In the genomic region with DNA sequence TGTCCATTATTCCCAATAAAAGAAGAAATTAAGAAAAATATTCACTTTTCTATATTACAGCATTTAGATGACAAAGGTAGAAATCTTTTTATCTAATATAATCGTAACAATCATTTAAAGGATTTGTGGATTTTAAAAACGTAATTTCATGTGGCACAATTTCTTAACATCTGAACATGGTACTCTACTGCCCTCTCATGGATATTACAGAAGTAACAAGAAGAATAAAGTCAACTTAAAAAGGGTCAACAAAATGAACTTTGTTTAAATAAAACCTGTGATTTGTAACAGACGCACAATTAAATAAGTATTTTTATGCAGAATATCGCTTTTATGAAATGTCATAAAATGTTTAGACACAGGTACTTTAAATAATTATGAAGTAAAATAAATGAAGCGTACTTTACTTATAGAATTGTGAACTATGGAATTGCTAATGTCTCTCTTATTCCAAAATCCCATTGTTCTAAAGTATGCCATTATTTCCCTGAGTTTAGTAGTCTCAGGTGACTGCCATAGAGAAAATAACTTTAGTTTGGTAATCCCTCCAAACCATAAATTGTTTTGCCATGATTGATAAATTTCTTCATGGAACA, we compare ENCODE assay signal across 8 cellular contexts.
A peak's percentile ranks its signal among the peaks of the same experiment; 100 is the strongest.
DNase-seq lines count a peak whose midpoint lies in the region; ATAC-seq, FAIRE-seq and TF ChIP-seq lines count a peak whose summit lies in the region.

No MANE protein-coding gene starts in this region.

- H3K9me3 ChIP-seq in PC-3 (ENCODE audit: low read length): no peaks in the 10 kb centered on the region

- no peak overlapping the region for H2AFZ ChIP-seq in PC-3 (ENCODE audit: low read length)

- H3K4me3 ChIP-seq in PC-3 (ENCODE audit: low read length) (no peak overlapping the region), skeletal muscle cell (ENCODE audit: low read depth, low read length) (no peak overlapping the region)

- no peaks in the 10 kb centered on the region for H3K9me2 ChIP-seq in PC-3 (replicated peaks; ENCODE audit: low read length)

- no peaks in the 10 kb centered on the region for H4K20me1 ChIP-seq in PC-3 (ENCODE audit: low read length)

- POLR2A ChIA-PET in PC-3 (lab: Charles Lee; ENCODE audit: unreplicated experiment): no interaction called here
- POLR2A ChIA-PET in activated CD4-positive, alpha-beta memory T cell treated with anti-CD3 and anti-CD28 coated beads, Interleukin-2, amount 10 ng/mL, durations not matched to agents 7 days and 5 days (lab: Charles Lee): no interaction called here

- H3K9me3 Mint-ChIP-seq in activated CD4-positive, alpha-beta memory T cell treated with anti-CD3 and anti-CD28 coated beads, Interleukin-2, amount 10 ng/mL, durations not matched to agents 7 days and 5 days: no peaks in the 10 kb centered on the region

- TF ChIP-seq CTCF in 22Rv1 (IDR thresholded peaks at IDR 0.05): peak; percentile 84
- peak; percentile 88 for TF ChIP-seq CTCF in PC-3 (conservative IDR thresholded peaks at IDR 0.05; ENCODE audit: low read depth, low read length)

- CTCF ChIA-PET in PC-3 (lab: Charles Lee): interaction anchor here (0.6 to 1.2 kb wide), 2 partner anchors 30 to 223 kb away, joined by 4 read pairs; no protein-coding TSS in a partner anchor
- CTCF ChIA-PET in activated CD4-positive, alpha-beta memory T cell treated with anti-CD3 and anti-CD28 coated beads, Interleukin-2, amount 10 ng/mL, durations not matched to agents 7 days and 5 days (lab: Charles Lee): interaction anchor here (1.6 kb wide), 1 partner anchor 11 kb away, joined by 5 read pairs; no protein-coding TSS in a partner anchor

- no peak overlapping the region for H3K4me2 ChIP-seq in PC-3 (ENCODE audit: low read length)

- FAIRE-seq in GM18507 (lab: Jason Lieb, UNC): peak; percentile 59

- H3K36me3 ChIP-seq in PC-3 (ENCODE audit: low read depth, low read length): no peaks in the 10 kb centered on the region

- peaks cover 37% of the 10 kb centered on the region for H3K4me1 ChIP-seq in PC-3 (ENCODE audit: insufficient read depth, low read length)

- ATAC-seq in PC-3 (no peak), HG03457 (IDR thresholded peaks at IDR 0.05; ENCODE audit: unreplicated experiment) (no peak)

- no peak overlapping the region for H3K27ac Mint-ChIP-seq in activated CD4-positive, alpha-beta memory T cell treated with anti-CD3 and anti-CD28 coated beads, Interleukin-2, amount 10 ng/mL, durations not matched to agents 7 days and 5 days

- H3K27ac ChIP-seq in 22Rv1 (no peak overlapping the region), PC-3 (ENCODE audit: low read length) (no peak overlapping the region)

- no peaks in the 10 kb centered on the region for H3K27me3 ChIP-seq in PC-3 (ENCODE audit: low read length)

- no peaks in the 10 kb centered on the region for H3F3A ChIP-seq in PC-3 (ENCODE audit: low read length, unreplicated experiment)

- no peak for DNase-seq in GM18507 (ENCODE audit: extremely low spot score, insufficient read length, low read depth)
- DNase-seq in PC-3: peak; percentile 72
- peak; percentile 38 for DNase-seq in fibroblast of gingiva (ENCODE audit: low read depth)
- peak; percentile 13 for DNase-seq in skeletal muscle cell (ENCODE audit: low read depth)
- no peak for DNase-seq in DMS153 (lab: John Stamatoyannopoulos, UW)
- no peak for DNase-seq in activated CD4-positive, alpha-beta memory T cell treated with anti-CD3 and anti-CD28 coated beads, Interleukin-2, amount 10 ng/mL, durations not matched to agents 7 days and 5 days

- no peak overlapping the region for H3K4me3 Mint-ChIP-seq in activated CD4-positive, alpha-beta memory T cell treated with anti-CD3 and anti-CD28 coated beads, Interleukin-2, amount 10 ng/mL, durations not matched to agents 7 days and 5 days

- intact Hi-C loops in PC-3 (cut with micrococcal nuclease): loop anchor here (1.0 to 10.0 kb wide), 9 partner anchors 29 to 1893 kb away; no protein-coding TSS in a partner anchor

- H3K36me3 Mint-ChIP-seq in activated CD4-positive, alpha-beta memory T cell treated with anti-CD3 and anti-CD28 coated beads, Interleukin-2, amount 10 ng/mL, durations not matched to agents 7 days and 5 days (ENCODE audit: low read depth): no peaks in the 10 kb centered on the region

- H3K27me3 Mint-ChIP-seq in activated CD4-positive, alpha-beta memory T cell treated with anti-CD3 and anti-CD28 coated beads, Interleukin-2, amount 10 ng/mL, durations not matched to agents 7 days and 5 days: no peaks in the 10 kb centered on the region

- no peak overlapping the region for H3K9ac ChIP-seq in PC-3 (ENCODE audit: low read length)

- H3K4me1 Mint-ChIP-seq in activated CD4-positive, alpha-beta memory T cell treated with anti-CD3 and anti-CD28 coated beads, Interleukin-2, amount 10 ng/mL, durations not matched to agents 7 days and 5 days: no peaks in the 10 kb centered on the region

- no TSS peak for BruUV-seq in PC-3 (replicated peaks; lab: Mats Ljungman, UMichigan)

- no peaks in the 10 kb centered on the region for H3K79me2 ChIP-seq in PC-3 (ENCODE audit: low read length)

Comparison
In these comparisons a context has a peak if more than half of its experiments do, and no peak if none do; other contexts are left out.
1. DNase-seq: peak in PC-3 (single experiment), fibroblast of gingiva (single experiment) and skeletal muscle cell (single experiment); none in GM18507 (single experiment), DMS153 (single experiment) and activated CD4-positive, alpha-beta memory T cell treated with anti-CD3 and anti-CD28 coated beads, Interleukin-2, amount 10 ng/mL, durations not matched to agents 7 days and 5 days (single experiment).